1 cellular context compared by ENCODE assay signal in genomic region chr10:31745612-31746376, GRCh38.
A peak's percentile ranks its signal among the peaks of the same experiment; 100 is the strongest.
TF ChIP-seq lines count a peak whose summit lies in the region.

No MANE protein-coding gene starts in this region.

TF ChIP-seq in IMR-90, 13 proteins besides CTCF, POLR2A, EP300 and RAD21:
- TF ChIP-seq RFX5 (IDR thresholded peaks at IDR 0.05; ENCODE audit: low read depth, low read length) (no peak), BHLHE40 (IDR thresholded peaks at IDR 0.05; ENCODE audit: low read depth, low read length) (peak; percentile 64), CEBPB (IDR thresholded peaks at IDR 0.05; ENCODE audit: low read depth, low read length) (peak; percentile 2; the same call in 1 of the 2 replicates), FOS (IDR thresholded peaks at IDR 0.05; ENCODE audit: low read depth, low read length) (peak; percentile 85)
